8 cellular contexts compared by ENCODE assay signal in genomic region chr19:10087296-10088061, GRCh38. TPM values are rescaled to one million over a fixed set of nuclear protein-coding genes. Genes with fewer than 3 reads are reported as not detected.
DNase-seq lines count a peak whose midpoint lies in the region; ATAC-seq and TF ChIP-seq lines count a peak whose summit lies in the region.

No MANE protein-coding gene starts in this region.

- H3K4me3 Mint-ChIP-seq in CD4-positive, alpha-beta memory T cell, result peak overlapping the region; percentile 75 to 88 (median 80)
- H3K4me3 Mint-ChIP-seq in neural progenitor cell, result peak overlapping the region; percentile 66

- no peaks in the 10 kb centered on the region for H3K9me3 ChIP-seq in CD4-positive, alpha-beta memory T cell (ENCODE audit: control insufficient read depth in 1 of 2, low read length in 2 of 2)
- H3K9me3 ChIP-seq in Karpas-422 (ENCODE audit: low read length) (no peaks in the 10 kb centered on the region), neural progenitor cell (ENCODE audit: low read depth) (no peaks in the 10 kb centered on the region)

- H3K4me1 ChIP-seq in CD4-positive, alpha-beta memory T cell (ENCODE audit: insufficient read depth, low read length), result peaks cover 12% of the 10 kb centered on the region
- peaks cover 12% of the 10 kb centered on the region for H3K4me1 ChIP-seq in Karpas-422 (ENCODE audit: low read length)
- peaks cover 6% of the 10 kb centered on the region for H3K4me1 ChIP-seq in neural progenitor cell

- no peak for DNase-seq in CD4-positive, alpha-beta memory T cell
- no peak for DNase-seq in Karpas-422
- DNase-seq in coronary artery (ENCODE audit: low spot score), result no peak
- DNase-seq in neural progenitor cell (ENCODE audit: low spot score), result no peak
- DNase-seq in NCI-H774 (lab: John Stamatoyannopoulos, UW), result no peak
- DNase-seq in NCI-H526 (lab: John Stamatoyannopoulos, UW), result no peak
- DNase-seq in caudate nucleus (lab: John Stamatoyannopoulos, UW), result no peak

- H3K27me3 ChIP-seq in CD4-positive, alpha-beta memory T cell (ENCODE audit: insufficient read depth, low read length), result no peaks in the 10 kb centered on the region
- H3K27me3 ChIP-seq in Karpas-422 (ENCODE audit: low read length), result no peaks in the 10 kb centered on the region
- H3K27me3 ChIP-seq in neural progenitor cell, result peaks cover 54% of the 10 kb centered on the region

- intact Hi-C loops in CD4-positive, alpha-beta memory T cell (cut with micrococcal nuclease), result no loop called here

- peak overlapping the region; percentile 57 to 88 (median 81) for H3K27ac Mint-ChIP-seq in CD4-positive, alpha-beta memory T cell
- no peak overlapping the region for H3K27ac Mint-ChIP-seq in neural progenitor cell

- H2AFZ ChIP-seq in Karpas-422 (ENCODE audit: low read length) (no peak overlapping the region), neural progenitor cell (replicated peaks) (no peak overlapping the region)

- peak overlapping the region; percentile 99 for H3K4me2 ChIP-seq in Karpas-422 (ENCODE audit: low read depth, low read length, poor library complexity, severe bottlenecking)
- H3K4me2 ChIP-seq in neural progenitor cell, result peak overlapping the region; percentile 93

- POLR2A ChIA-PET in CD4-positive, alpha-beta memory T cell (lab: Charles Lee; ENCODE audit: partially characterized antibody), result interaction anchor here (1.0 kb wide), 1 partner anchor 19 kb away, joined by 3 read pairs; the partner anchor contains the start of gene PPAN

- peaks cover 0 to 2% (median 0%) of the 10 kb centered on the region in 8 donors for H3K9me3 Mint-ChIP-seq in CD4-positive, alpha-beta memory T cell
- H3K9me3 Mint-ChIP-seq in neural progenitor cell, result peaks cover 4% of the 10 kb centered on the region

- H3K4me3 ChIP-seq in CD4-positive, alpha-beta memory T cell (ENCODE audit: low read length in 2 of 2), result peak overlapping the region in 1 of 2 donors; percentile 84
- H3K4me3 ChIP-seq in Karpas-422 (ENCODE audit: low read length) (peak overlapping the region; percentile 100), coronary artery (peak overlapping the region; percentile 81), neural progenitor cell (peak overlapping the region; percentile 72)

- no peak for ATAC-seq in GM19467 (IDR thresholded peaks at IDR 0.05; ENCODE audit: unreplicated experiment)

- H3K79me2 ChIP-seq in Karpas-422 (ENCODE audit: low read length) (peaks cover 13% of the 10 kb centered on the region; the same call in 1 of the 2 replicates), neural progenitor cell (ENCODE audit: low read depth) (no peaks in the 10 kb centered on the region)

- CTCF ChIA-PET in CD4-positive, alpha-beta memory T cell (lab: Charles Lee; ENCODE audit: partially characterized antibody), result no interaction called here

- H4K20me1 ChIP-seq in Karpas-422 (ENCODE audit: insufficient read depth, low read depth, low read length), result 0 out of 2 replicates have a peak, but pooled peaks cover 2% of the 10 kb centered on the region
- H4K20me1 ChIP-seq in neural progenitor cell (ENCODE audit: low read depth), result no peaks in the 10 kb centered on the region

- H3K9ac ChIP-seq in Karpas-422 (ENCODE audit: low read length) (peak overlapping the region; percentile 97), neural progenitor cell (no peak overlapping the region)

- TF ChIP-seq CTCF in coronary artery (IDR thresholded peaks at IDR 0.05) (no peak), neural progenitor cell (IDR thresholded peaks at IDR 0.05) (no peak)

- no peaks in the 10 kb centered on the region for H3K27me3 Mint-ChIP-seq in CD4-positive, alpha-beta memory T cell
- H3K27me3 Mint-ChIP-seq in neural progenitor cell (ENCODE audit: insufficient read depth, low read depth), result peaks cover 35% of the 10 kb centered on the region

- peak overlapping the region; percentile 88 for H3K27ac ChIP-seq in CD4-positive, alpha-beta memory T cell (ENCODE audit: low read depth, low read length)
- H3K27ac ChIP-seq in Karpas-422 (ENCODE audit: low read length) (no peak overlapping the region), coronary artery (peak overlapping the region in 1 of 2 donors; percentile 88), neural progenitor cell (no peak overlapping the region), caudate nucleus (ENCODE audit: low read depth, low read length) (no peak overlapping the region)

- peaks cover 12 to 29% of the 10 kb centered on the region in 2 donors for H3K36me3 Mint-ChIP-seq in CD4-positive, alpha-beta memory T cell
- H3K36me3 Mint-ChIP-seq in neural progenitor cell, result no peaks in the 10 kb centered on the region

- peaks cover 16% of the 10 kb centered on the region for H3K36me3 ChIP-seq in CD4-positive, alpha-beta memory T cell (ENCODE audit: insufficient read depth, low read length)
- H3K36me3 ChIP-seq in Karpas-422 (ENCODE audit: insufficient read depth, low read length) (no peaks in the 10 kb centered on the region), neural progenitor cell (no peaks in the 10 kb centered on the region)

- peaks cover 6 to 21% (median 14%) of the 10 kb centered on the region in 4 donors for H3K4me1 Mint-ChIP-seq in CD4-positive, alpha-beta memory T cell
- no peaks in the 10 kb centered on the region for H3K4me1 Mint-ChIP-seq in neural progenitor cell

- H3F3A ChIP-seq in neural progenitor cell (ENCODE audit: low read depth), result no peaks in the 10 kb centered on the region

- no peaks in the 10 kb centered on the region for H3K9me2 ChIP-seq in Karpas-422 (replicated peaks; ENCODE audit: insufficient read depth, low read length)

RNA-seq across cellular contexts. Expression of gene SHFL, which starts 1.4 kb away (rescaled TPM):
- 100 to 1,000 TPM; 112 TPM for total RNA-seq in CD4-positive, alpha-beta memory T cell
- 10 to 100 TPM; 25.7 to 58.2 TPM for polyA plus RNA-seq in CD4-positive, alpha-beta memory T cell
- 29.0 and 55.3 TPM in 2 replicates for total RNA-seq in Karpas-422 (2014; rRNA removed; shearing (Covaris generic); ENCODE audit: low replicate concordance)
- total RNA-seq in neural progenitor cell (ENCODE audit: low replicate concordance), result 0.15 and 2.0 TPM in 2 replicates

RNA-seq across cellular contexts. Expression of gene ANGPTL6, which starts 15.0 kb away (rescaled TPM):
- total RNA-seq in CD4-positive, alpha-beta memory T cell, result under 1 TPM; 0.52 to 0.83 TPM
- under 1 TPM; 0.19 to 0.29 TPM for polyA plus RNA-seq in CD4-positive, alpha-beta memory T cell
- 7.3 and 8.3 TPM in 2 replicates for total RNA-seq in Karpas-422 (2014; rRNA removed; shearing (Covaris generic); ENCODE audit: low replicate concordance)
- total RNA-seq in neural progenitor cell (ENCODE audit: low replicate concordance), result 0.09 TPM in 1 of 2 replicates, not detected in the other

RNA-seq across cellular contexts. Expression of gene PPAN, which starts 18.7 kb away (rescaled TPM):
- total RNA-seq in CD4-positive, alpha-beta memory T cell, result 100 to 1,000 TPM in 1 of 2 experiments, 10 to 100 TPM in 1; 92.5 to 102 TPM
- polyA plus RNA-seq in CD4-positive, alpha-beta memory T cell, result 10 to 100 TPM; 14.5 to 51.1 TPM
- total RNA-seq in Karpas-422 (2014; rRNA removed; shearing (Covaris generic); ENCODE audit: low replicate concordance), result 30.4 and 77.1 TPM in 2 replicates
- 6.6 and 23.3 TPM in 2 replicates for total RNA-seq in neural progenitor cell (ENCODE audit: low replicate concordance)

RNA-seq across cellular contexts. Expression of gene P2RY11, which starts 24.0 kb away (rescaled TPM):
- 10 to 100 TPM; 42.6 to 49.7 TPM for total RNA-seq in CD4-positive, alpha-beta memory T cell
- 1 to 10 TPM in 1 of 2 donors, under 1 TPM in 1; 0.24 to 4.7 TPM for polyA plus RNA-seq in CD4-positive, alpha-beta memory T cell
- total RNA-seq in Karpas-422 (2014; rRNA removed; shearing (Covaris generic); ENCODE audit: low replicate concordance), result 1.7 and 6.1 TPM in 2 replicates
- 2.2 TPM in 1 of 2 replicates, not detected in the other for total RNA-seq in neural progenitor cell (ENCODE audit: low replicate concordance)

RNA-seq across cellular contexts. Expression of gene EIF3G, which starts 32.2 kb away (rescaled TPM):
- total RNA-seq in CD4-positive, alpha-beta memory T cell, result 100 to 1,000 TPM; 306 to 315 TPM
- polyA plus RNA-seq in CD4-positive, alpha-beta memory T cell, result 100 to 1,000 TPM; 226 to 239 TPM
- total RNA-seq in Karpas-422 (2014; rRNA removed; shearing (Covaris generic); ENCODE audit: low replicate concordance), result 281 and 602 TPM in 2 replicates
- total RNA-seq in neural progenitor cell (ENCODE audit: low replicate concordance), result 170 and 215 TPM in 2 replicates

Comparison
In these comparisons a context has a peak if more than half of its experiments do, and no peak if none do; other contexts are left out.
1. RNA of gene SHFL, which starts 1.4 kb away (total RNA-seq): 112 TPM in CD4-positive, alpha-beta memory T cell and 29.0 to 55.3 TPM in Karpas-422; 0.15 to 2.0 TPM in neural progenitor cell; every median in the first group is over 10 times any median in the second.